10 cellular contexts compared by ENCODE assay signal in the genomic region with DNA sequence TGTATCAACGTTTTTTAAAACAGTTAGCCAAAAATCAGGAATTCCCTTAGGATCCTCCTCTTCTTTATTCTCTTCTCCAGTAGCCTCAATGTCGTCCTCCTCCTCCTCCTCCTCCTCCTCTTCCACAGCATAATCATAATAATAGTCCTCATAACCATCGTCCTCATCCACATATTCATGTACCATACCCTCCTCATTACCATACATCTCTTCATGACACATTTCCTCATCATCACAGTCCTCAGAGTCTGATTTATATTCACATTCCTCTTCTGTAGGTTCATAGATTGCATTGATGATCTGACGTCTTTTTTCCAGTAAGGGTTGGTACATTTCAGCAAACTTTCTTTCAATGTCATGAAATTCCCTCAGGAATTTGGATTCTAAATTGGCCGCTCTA. TPM values are rescaled to one million over a fixed set of nuclear protein-coding genes. Genes with fewer than 3 reads are reported as not detected.
DNase-seq lines count a peak whose midpoint lies in the region; ATAC-seq and TF ChIP-seq lines count a peak whose summit lies in the region.
"Had no signal": no experiment of that assay in that cellular context is flagged by ENCODE, and none has a peak within 500 bp of the region (broad histone marks: within the 10 kb centered on the region; RNA-seq: fewer than 3 reads in every experiment).

No MANE protein-coding gene starts in this region.

- H3K4me2 ChIP-seq in mammary epithelial cell (ENCODE audit: insufficient read depth, low read depth, low read length) = peak overlapping the region; percentile 50

- peaks cover 14% of the 10 kb centered on the region for H3K27me3 Mint-ChIP-seq in activated T-cell treated with anti-CD3 and anti-CD28 coated beads, Interleukin-2, amount 50 U/mL, for 4 hours (ENCODE audit: low read depth)

- ATAC-seq in activated T-cell treated with anti-CD3 and anti-CD28 coated beads, Interleukin-2, amount 50 U/mL, for 4 hours = peak; percentile 38 to 60
- no peak for ATAC-seq in HG02759 (IDR thresholded peaks at IDR 0.05; ENCODE audit: unreplicated experiment)

- H3K4me3 Mint-ChIP-seq in activated T-cell treated with anti-CD3 and anti-CD28 coated beads, Interleukin-2, amount 50 U/mL, for 4 hours = peak overlapping the region; percentile 91

- H3K4me1 ChIP-seq in mammary epithelial cell (ENCODE audit: insufficient read depth, low read length) (no peaks in the 10 kb centered on the region), mononuclear cell (ENCODE audit: insufficient read depth, low read length) (no peaks in the 10 kb centered on the region), tibial artery (no peaks in the 10 kb centered on the region)

- BruUV-seq in mammary epithelial cell (replicated peaks; lab: Mats Ljungman, UMichigan) = no TSS peak

- H3K27ac ChIP-seq in mammary epithelial cell (ENCODE audit: insufficient read depth, low read depth, low read length) (no peak overlapping the region), tibial artery (peak overlapping the region; percentile 62 to 75)
- H3K27ac ChIP-seq: neutrophil had no signal

- H4K20me1 ChIP-seq in mammary epithelial cell (ENCODE audit: insufficient read depth, low read length) = no peaks in the 10 kb centered on the region

- 13% methylated on average over 5 of the region's 5 CpGs for WGBS in mammary epithelial cell (ENCODE audit: low coverage, missing lambda C conversion rate)

- no peaks in the 10 kb centered on the region for H3K9me3 Mint-ChIP-seq in activated T-cell treated with anti-CD3 and anti-CD28 coated beads, Interleukin-2, amount 50 U/mL, for 4 hours

- CTCF ChIA-PET in mammary epithelial cell (lab: Charles Lee; ENCODE audit: low non-redundant PET) = no interaction called here

- H3K4me1 Mint-ChIP-seq in activated T-cell treated with anti-CD3 and anti-CD28 coated beads, Interleukin-2, amount 50 U/mL, for 4 hours (ENCODE audit: low read depth) = peaks cover 24% of the 10 kb centered on the region

- DNase-seq in activated T-cell treated with anti-CD3 and anti-CD28 coated beads, Interleukin-2, amount 50 U/mL, for 4 hours = no peak
- DNase-seq in activated T-cell treated with anti-CD3 and anti-CD28 coated beads, Interleukin-2, amount 50 U/mL, for 48 hours = no peak
- DNase-seq in mammary epithelial cell = peak; percentile 1
- DNase-seq in tibial artery = no peak
- DNase-seq in COLO668 (lab: John Stamatoyannopoulos, UW; ENCODE audit: unreplicated experiment) = no peak
- DNase-seq in NK-92 treated with Interleukin-12 subunit alpha and Interleukin-12 subunit beta, amount 100 ng/mL, for 24 hours (lab: John Stamatoyannopoulos, UW) = no peak
- DNase-seq: central memory CD4-positive, alpha-beta T cell had no signal

- H3K4me3 ChIP-seq in mammary epithelial cell (replicated peaks in 1 of 3; ENCODE audit: insufficient read depth in 1 of 3, low read depth in 2 of 3, low read length in 3 of 3) (peak overlapping the region; percentile 37 to 55 (median 54)), mononuclear cell (ENCODE audit: low read length) (peak overlapping the region; percentile 36), tibial artery (peak overlapping the region; percentile 57 to 62)

- H3K36me3 Mint-ChIP-seq in activated T-cell treated with anti-CD3 and anti-CD28 coated beads, Interleukin-2, amount 50 U/mL, for 4 hours (ENCODE audit: insufficient read depth) = no peaks in the 10 kb centered on the region

- H3K27me3 ChIP-seq in mammary epithelial cell (ENCODE audit: insufficient read depth, low read length) = no peaks in the 10 kb centered on the region
- peaks cover 4% of the 10 kb centered on the region for H3K27me3 ChIP-seq in mononuclear cell (ENCODE audit: insufficient read depth, low read length)
- no peaks in the 10 kb centered on the region for H3K27me3 ChIP-seq in tibial artery

- dilution Hi-C loops in mammary epithelial cell (cut with HindIII; ENCODE audit: low sequenced_read_pairs) = no loop called here

- intact Hi-C loops in mammary epithelial cell (cut with micrococcal nuclease) (no loop called here), tibial artery (cut with DNase I; ENCODE audit: low total_unique reads) (no loop called here)

- no peaks in the 10 kb centered on the region for H3K79me2 ChIP-seq in mammary epithelial cell (ENCODE audit: insufficient read depth, low read length)

- H3K9me3 ChIP-seq in mammary epithelial cell (replicated peaks; ENCODE audit: insufficient read depth, low read length) (no peaks in the 10 kb centered on the region), mononuclear cell (ENCODE audit: low read depth, low read length) (no peaks in the 10 kb centered on the region), tibial artery (no peaks in the 10 kb centered on the region)
- H3K9me3 ChIP-seq: neutrophil had no signal

- TF ChIP-seq CTCF in mammary epithelial cell (conservative IDR thresholded peaks at IDR 0.05 in 1 of 2, IDR thresholded peaks at IDR 0.05 in 1 of 2; ENCODE audit: extremely low read depth in 1 of 2, insufficient read depth in 1 of 2, low read depth in 1 of 2, low read length in 2 of 2) = no peak
- no peak for TF ChIP-seq CTCF in tibial artery (IDR thresholded peaks at IDR 0.05)

- H3K36me3 ChIP-seq in mammary epithelial cell (ENCODE audit: insufficient read depth, low read length) = no peaks in the 10 kb centered on the region
- H3K36me3 ChIP-seq in tibial artery = no peaks in the 10 kb centered on the region
- H3K36me3 ChIP-seq: neutrophil had no signal

- in situ Hi-C loops in mammary epithelial cell (cut with MboI; ENCODE audit: low sequenced_read_pairs in 2 of 2) = no loop called here

- no peak overlapping the region for H3K9ac ChIP-seq in mammary epithelial cell (ENCODE audit: insufficient read depth, low read length)

- H2AFZ ChIP-seq in mammary epithelial cell (ENCODE audit: low read depth, low read length) = peak overlapping the region; percentile 84

RNA-seq across cellular contexts. Expression of a gene that starts 0.9 kb away (rescaled TPM):
- 1 to 10 TPM; 2.7 to 3.5 (median 3.1) TPM for total RNA-seq in activated T-cell treated with anti-CD3 and anti-CD28 coated beads, Interleukin-2, amount 50 U/mL, for 4 hours
- total RNA-seq in mammary epithelial cell = 1 to 10 TPM; 3.8 to 5.7 TPM
- polyA plus RNA-seq in mammary epithelial cell = 1.1 TPM
- not detected for polyA minus RNA-seq in mammary epithelial cell
- total RNA-seq in mononuclear cell = 3.7 TPM
